Comparison of ENCODE assay signal across 10 cellular contexts in the genomic region with DNA sequence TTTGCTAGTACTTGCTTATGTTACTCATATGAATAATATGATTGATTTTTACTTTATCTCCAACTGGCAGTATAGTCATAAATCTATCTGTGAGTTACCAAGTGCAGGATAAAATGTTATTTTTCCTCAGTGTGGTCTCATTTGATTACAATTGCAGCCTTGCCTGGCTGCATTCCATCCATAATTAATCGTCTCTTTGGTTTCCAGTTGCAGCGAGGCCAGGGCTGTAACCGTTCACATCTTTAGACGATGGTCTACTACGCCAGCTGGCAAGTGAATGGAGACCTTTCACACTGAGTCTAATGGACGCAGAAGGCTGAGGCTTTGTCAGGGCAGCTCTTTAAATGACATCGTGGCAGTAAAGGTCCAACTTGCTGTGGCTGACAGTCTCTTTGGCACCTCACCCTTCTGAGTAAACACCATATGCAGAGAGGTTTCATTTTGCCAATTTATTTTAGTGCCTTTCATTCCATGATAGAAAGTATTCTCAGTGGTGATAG.
DNase-seq lines count a peak whose midpoint lies in the region; ATAC-seq and TF ChIP-seq lines count a peak whose summit lies in the region.
"Had no signal": no experiment of that assay in that cellular context is flagged by ENCODE, and none has a peak within 500 bp of the region (broad histone marks: within the 10 kb centered on the region; RNA-seq: fewer than 3 reads in every experiment).

No MANE protein-coding gene starts in this region.

- intact Hi-C loops in prostate gland (cut with DNase I): no loop called here

- H3K36me3 Mint-ChIP-seq in GM23338 (ENCODE audit: low read depth): peaks cover 14% of the 10 kb centered on the region; the same call in 2 of the 3 replicates

- no peak for TF ChIP-seq CTCF in GM23338 (conservative IDR thresholded peaks at IDR 0.05; ENCODE audit: low read depth in 2 of 2)
- TF ChIP-seq CTCF in prostate gland (IDR thresholded peaks at IDR 0.05): no peak
- no peak for TF ChIP-seq CTCF in BE2C (IDR thresholded peaks at IDR 0.05; ENCODE audit: low read depth, low read length)

- H2AFZ ChIP-seq in GM23338: no peak overlapping the region

- H3K4me1 ChIP-seq in GM23338 (ENCODE audit: insufficient read depth) (peaks cover 36% of the 10 kb centered on the region), prostate gland (replicated peaks) (peaks cover 3% of the 10 kb centered on the region), BE2C (no peaks in the 10 kb centered on the region)

- 0 out of 2 replicates have a peak, but pooled peaks cover 6% of the 10 kb centered on the region for H3K9me2 ChIP-seq in GM23338 (ENCODE audit: insufficient read depth)

- no peaks in the 10 kb centered on the region for H3K27me3 Mint-ChIP-seq in GM23338 (ENCODE audit: insufficient read depth, low read depth, poor library complexity)

- H3K4me2 ChIP-seq in GM23338: peak overlapping the region; percentile 23

- H3K9me3 ChIP-seq in prostate gland (no peaks in the 10 kb centered on the region), BE2C (no peaks in the 10 kb centered on the region)
- H3K9me3 ChIP-seq: ovary had no signal

- H3K4me3 ChIP-seq in GM23338 (peak overlapping the region; percentile 9; the same call in 1 of the 2 replicates), prostate gland (no peak overlapping the region), BE2C (ENCODE audit: low read depth, low read length) (no peak overlapping the region)
- H3K4me3 ChIP-seq: ovary had no signal

- WGBS in prostate gland: under 1% methylated on average over 7 of the region's 7 CpGs

- H3K79me2 ChIP-seq in GM23338 (replicated peaks; ENCODE audit: insufficient read depth): no peaks in the 10 kb centered on the region

- DNase-seq in GM23338 (ENCODE audit: low spot score): peak; percentile 39
- DNase-seq in NCI-H510A treated with DMSO at 0.1 percent for 48 hours (lab: John Stamatoyannopoulos, UW): peak; percentile 23
- peak; percentile 75 for DNase-seq in fibroblast of peridontal ligament (ENCODE audit: extremely low read depth)
- DNase-seq in prostate gland (ENCODE audit: low spot score): peak; percentile 23
- DNase-seq in BE2C: no peak
- no peak for DNase-seq in KBM-7
- DNase-seq in activated effector memory CD4-positive, alpha-beta T cell treated with Interleukin-2 at 50 U/mL for 16 hours: no peak

- peak overlapping the region; percentile 86 for H3K27ac ChIP-seq in GM23338 (ENCODE audit: low read depth)
- H3K27ac ChIP-seq in prostate gland: no peak overlapping the region
- H3K27ac ChIP-seq: ovary had no signal

- no peaks in the 10 kb centered on the region for H4K20me1 ChIP-seq in GM23338 (replicated peaks; ENCODE audit: insufficient read depth)

- TF ChIP-seq POLR2A in prostate gland (IDR thresholded peaks at IDR 0.05): no peak

- H3K4me3 Mint-ChIP-seq in GM23338: peak overlapping the region; percentile 5; the same call in 1 of the 3 replicates

- peak overlapping the region; percentile 90 for H3K27ac Mint-ChIP-seq in GM23338
- H3K27ac Mint-ChIP-seq: activated naive CD4-positive, alpha-beta T cell treated with anti-CD3 and anti-CD28 coated beads, Interleukin-2, amount 50 U/mL, for 72 hours had no signal

- ATAC-seq in GM23338 (peak; percentile 34; the same call in 1 of the 3 replicates), HG02852 (IDR thresholded peaks at IDR 0.05; ENCODE audit: unreplicated experiment) (no peak)
- ATAC-seq: activated naive CD4-positive, alpha-beta T cell treated with anti-CD3 and anti-CD28 coated beads, Interleukin-2, amount 50 U/mL, for 72 hours had no signal

- H3F3A ChIP-seq in GM23338 (replicated peaks; ENCODE audit: low read depth): no peaks in the 10 kb centered on the region

- peaks cover 10% of the 10 kb centered on the region; the same call in 2 of the 3 replicates for H3K9me3 Mint-ChIP-seq in GM23338
- H3K9me3 Mint-ChIP-seq: activated naive CD4-positive, alpha-beta T cell treated with anti-CD3 and anti-CD28 coated beads, Interleukin-2, amount 50 U/mL, for 72 hours had no signal

- H3K27me3 ChIP-seq in GM23338 (ENCODE audit: insufficient read depth): no peaks in the 10 kb centered on the region
- H3K27me3 ChIP-seq in prostate gland (replicated peaks; ENCODE audit: insufficient read depth): no peaks in the 10 kb centered on the region
- H3K27me3 ChIP-seq in BE2C: 0 out of 2 replicates have a peak, but pooled peaks cover 5% of the 10 kb centered on the region
- H3K27me3 ChIP-seq: ovary had no signal

- in situ Hi-C loops in KBM-7 (cut with MboI; ENCODE audit: low pct_unique_long_range_greater_than_20kb, low sequenced_read_pairs): no loop called here

- H3K4me1 Mint-ChIP-seq in GM23338: peaks cover 39% of the 10 kb centered on the region

- H3K36me3 ChIP-seq in GM23338 (ENCODE audit: insufficient read depth) (no peaks in the 10 kb centered on the region), prostate gland (no peaks in the 10 kb centered on the region), BE2C (no peaks in the 10 kb centered on the region)
- H3K36me3 ChIP-seq: ovary had no signal

TF ChIP-seq in GM23338, 12 proteins besides CTCF, POLR2A, EP300 and RAD21 (continues in another document):
- no peak for TF ChIP-seq POLR2AphosphoS5 (IDR thresholded peaks at IDR 0.05; ENCODE audit: low read depth)
- TF ChIP-seq, protein P1, sequence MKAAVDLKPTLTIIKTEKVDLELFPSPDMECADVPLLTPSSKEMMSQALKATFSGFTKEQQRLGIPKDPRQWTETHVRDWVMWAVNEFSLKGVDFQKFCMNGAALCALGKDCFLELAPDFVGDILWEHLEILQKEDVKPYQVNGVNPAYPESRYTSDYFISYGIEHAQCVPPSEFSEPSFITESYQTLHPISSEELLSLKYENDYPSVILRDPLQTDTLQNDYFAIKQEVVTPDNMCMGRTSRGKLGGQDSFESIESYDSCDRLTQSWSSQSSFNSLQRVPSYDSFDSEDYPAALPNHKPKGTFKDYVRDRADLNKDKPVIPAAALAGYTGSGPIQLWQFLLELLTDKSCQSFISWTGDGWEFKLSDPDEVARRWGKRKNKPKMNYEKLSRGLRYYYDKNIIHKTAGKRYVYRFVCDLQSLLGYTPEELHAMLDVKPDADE (IDR thresholded peaks at IDR 0.05): no peak
- TF ChIP-seq JUNB (IDR thresholded peaks at IDR 0.05; ENCODE audit: unreplicated experiment): no peak
- TF ChIP-seq EZH2 (IDR thresholded peaks at IDR 0.05; ENCODE audit: low read depth, unreplicated experiment): no peak
- TF ChIP-seq STAT1 (IDR thresholded peaks at IDR 0.05; ENCODE audit: unreplicated experiment): no peak
- no peak for TF ChIP-seq ZNF331 (CRISPR knock-in tag; IDR thresholded peaks at IDR 0.05; ENCODE audit: low read depth)
- TF ChIP-seq, protein P2, sequence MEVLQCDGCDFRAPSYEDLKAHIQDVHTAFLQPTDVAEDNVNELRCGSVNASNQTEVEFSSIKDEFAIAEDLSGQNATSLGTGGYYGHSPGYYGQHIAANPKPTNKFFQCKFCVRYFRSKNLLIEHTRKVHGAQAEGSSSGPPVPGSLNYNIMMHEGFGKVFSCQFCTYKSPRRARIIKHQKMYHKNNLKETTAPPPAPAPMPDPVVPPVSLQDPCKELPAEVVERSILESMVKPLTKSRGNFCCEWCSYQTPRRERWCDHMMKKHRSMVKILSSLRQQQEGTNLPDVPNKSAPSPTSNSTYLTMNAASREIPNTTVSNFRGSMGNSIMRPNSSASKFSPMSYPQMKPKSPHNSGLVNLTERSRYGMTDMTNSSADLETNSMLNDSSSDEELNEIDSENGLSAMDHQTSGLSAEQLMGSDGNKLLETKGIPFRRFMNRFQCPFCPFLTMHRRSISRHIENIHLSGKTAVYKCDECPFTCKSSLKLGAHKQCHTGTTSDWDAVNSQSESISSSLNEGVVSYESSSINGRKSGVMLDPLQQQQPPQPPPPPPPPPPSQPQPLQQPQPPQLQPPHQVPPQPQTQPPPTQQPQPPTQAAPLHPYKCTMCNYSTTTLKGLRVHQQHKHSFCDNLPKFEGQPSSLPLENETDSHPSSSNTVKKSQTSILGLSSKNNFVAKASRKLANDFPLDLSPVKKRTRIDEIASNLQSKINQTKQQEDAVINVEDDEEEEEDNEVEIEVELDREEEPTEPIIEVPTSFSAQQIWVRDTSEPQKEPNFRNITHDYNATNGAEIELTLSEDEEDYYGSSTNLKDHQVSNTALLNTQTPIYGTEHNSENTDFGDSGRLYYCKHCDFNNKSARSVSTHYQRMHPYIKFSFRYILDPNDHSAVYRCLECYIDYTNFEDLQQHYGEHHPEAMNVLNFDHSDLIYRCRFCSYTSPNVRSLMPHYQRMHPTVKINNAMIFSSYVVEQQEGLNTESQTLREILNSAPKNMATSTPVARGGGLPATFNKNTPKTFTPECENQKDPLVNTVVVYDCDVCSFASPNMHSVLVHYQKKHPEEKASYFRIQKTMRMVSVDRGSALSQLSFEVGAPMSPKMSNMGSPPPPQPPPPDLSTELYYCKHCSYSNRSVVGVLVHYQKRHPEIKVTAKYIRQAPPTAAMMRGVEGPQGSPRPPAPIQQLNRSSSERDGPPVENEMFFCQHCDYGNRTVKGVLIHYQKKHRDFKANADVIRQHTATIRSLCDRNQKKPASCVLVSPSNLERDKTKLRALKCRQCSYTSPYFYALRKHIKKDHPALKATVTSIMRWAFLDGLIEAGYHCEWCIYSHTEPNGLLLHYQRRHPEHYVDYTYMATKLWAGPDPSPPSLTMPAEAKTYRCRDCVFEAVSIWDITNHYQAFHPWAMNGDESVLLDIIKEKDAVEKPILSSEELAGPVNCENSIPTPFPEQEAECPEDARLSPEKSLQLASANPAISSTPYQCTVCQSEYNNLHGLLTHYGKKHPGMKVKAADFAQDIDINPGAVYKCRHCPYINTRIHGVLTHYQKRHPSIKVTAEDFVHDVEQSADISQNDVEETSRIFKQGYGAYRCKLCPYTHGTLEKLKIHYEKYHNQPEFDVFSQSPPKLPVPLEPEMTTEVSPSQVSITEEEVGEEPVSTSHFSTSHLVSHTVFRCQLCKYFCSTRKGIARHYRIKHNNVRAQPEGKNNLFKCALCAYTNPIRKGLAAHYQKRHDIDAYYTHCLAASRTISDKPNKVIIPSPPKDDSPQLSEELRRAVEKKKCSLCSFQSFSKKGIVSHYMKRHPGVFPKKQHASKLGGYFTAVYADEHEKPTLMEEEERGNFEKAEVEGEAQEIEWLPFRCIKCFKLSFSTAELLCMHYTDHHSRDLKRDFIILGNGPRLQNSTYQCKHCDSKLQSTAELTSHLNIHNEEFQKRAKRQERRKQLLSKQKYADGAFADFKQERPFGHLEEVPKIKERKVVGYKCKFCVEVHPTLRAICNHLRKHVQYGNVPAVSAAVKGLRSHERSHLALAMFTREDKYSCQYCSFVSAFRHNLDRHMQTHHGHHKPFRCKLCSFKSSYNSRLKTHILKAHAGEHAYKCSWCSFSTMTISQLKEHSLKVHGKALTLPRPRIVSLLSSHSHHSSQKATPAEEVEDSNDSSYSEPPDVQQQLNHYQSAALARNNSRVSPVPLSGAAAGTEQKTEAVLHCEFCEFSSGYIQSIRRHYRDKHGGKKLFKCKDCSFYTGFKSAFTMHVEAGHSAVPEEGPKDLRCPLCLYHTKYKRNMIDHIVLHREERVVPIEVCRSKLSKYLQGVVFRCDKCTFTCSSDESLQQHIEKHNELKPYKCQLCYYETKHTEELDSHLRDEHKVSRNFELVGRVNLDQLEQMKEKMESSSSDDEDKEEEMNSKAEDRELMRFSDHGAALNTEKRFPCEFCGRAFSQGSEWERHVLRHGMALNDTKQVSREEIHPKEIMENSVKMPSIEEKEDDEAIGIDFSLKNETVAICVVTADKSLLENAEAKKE (CRISPR knock-in tag; IDR thresholded peaks at IDR 0.05): no peak

Comparison
In these comparisons a context has a peak if more than half of its experiments do, and no peak if none do; other contexts are left out.
1. DNase-seq: peak in GM23338 (single experiment), NCI-H510A treated with DMSO at 0.1 percent for 48 hours (single experiment), fibroblast of peridontal ligament (single experiment) and prostate gland (single experiment); none in BE2C (single experiment), KBM-7 (single experiment) and activated effector memory CD4-positive, alpha-beta T cell treated with Interleukin-2 at 50 U/mL for 16 hours (single experiment).